In the genomic region with DNA sequence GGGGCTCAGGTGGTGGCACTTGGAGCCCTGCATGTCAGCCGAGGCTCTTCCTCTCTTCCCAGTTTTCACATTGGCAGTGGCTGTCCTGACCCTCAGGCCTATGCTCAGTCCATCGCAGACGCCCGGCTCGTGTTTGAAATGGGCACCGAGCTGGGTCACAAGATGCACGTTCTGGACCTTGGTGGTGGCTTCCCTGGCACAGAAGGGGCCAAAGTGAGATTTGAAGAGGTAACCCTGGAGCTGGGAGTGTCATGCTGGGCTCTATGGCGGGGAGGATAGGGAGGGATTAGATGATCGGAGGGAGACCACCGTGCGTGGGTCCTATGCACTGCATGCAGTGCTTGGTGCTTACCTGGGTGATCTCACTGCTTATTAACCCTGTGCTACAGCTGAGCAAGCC, we compare ENCODE assay signal across 19 cellular contexts.
"Had no signal": no experiment of that assay in that cellular context is flagged by ENCODE, and none has a peak within 500 bp of the region (broad histone marks: within the 10 kb centered on the region; RNA-seq: fewer than 3 reads in every experiment).

No MANE protein-coding gene starts in this region.

- H3K27ac ChIP-seq: adrenal gland, KMS-11, Peyer's patch had no signal

- H3K27me3 ChIP-seq: adrenal gland, MG63, Peyer's patch had no signal

- DNase-seq: activated B cell treated with CpG ODN at 0.5 μM for 24 hours; activated CD4-positive, alpha-beta T cell treated with anti-CD3 and anti-CD28 coated beads for 1 hour; activated gamma-delta T cell; activated naive CD4-positive, alpha-beta T cell treated with anti-CD3 and anti-CD28 coated beads, Interleukin-2, amount 50 U/mL, for 16 hours; activated naive CD8-positive, alpha-beta T cell treated with anti-CD3 and anti-CD28 coated beads, Interleukin-2, amount 10 ng/mL, durations not matched to agents 7 days and 5 days; activated T-cell treated with anti-CD3 and anti-CD28 coated beads for 4 hours; activated T-cell treated with anti-CD3 and anti-CD28 coated beads, Interleukin-2, amount 50 U/mL, for 48 hours; MV-4-11; NCI-H1417 treated with DMSO at 0.1 percent for 48 hours; NCI-H2029; NK-92 treated with Interleukin-12 subunit alpha and Interleukin-12 subunit beta, amount 100 ng/mL, for 24 hours; T-helper 2 cell had no signal

- H3K27me3 Mint-ChIP-seq: activated CD4-positive, alpha-beta T cell treated with anti-CD3 and anti-CD28 coated beads, Interleukin-2, amount 10 ng/mL, durations not matched to agents 24 days and 14 days; activated naive CD8-positive, alpha-beta T cell treated with anti-CD3 and anti-CD28 coated beads, Interleukin-2, amount 10 ng/mL, durations not matched to agents 7 days and 5 days; activated T-helper 17 cell treated with anti-CD3 and anti-CD28 coated beads, Interleukin-2, amount 50 U/mL, for 72 hours; IgD-negative memory B cell had no signal

- ATAC-seq: activated T-helper 17 cell treated with anti-CD3 and anti-CD28 coated beads, Interleukin-2, amount 50 U/mL, for 72 hours had no signal

- H3K4me1 ChIP-seq: Peyer's patch had no signal

- H3K9me3 Mint-ChIP-seq: activated B cell treated with CpG ODN at 0.5 μM for 24 hours; activated CD4-positive, alpha-beta T cell treated with anti-CD3 and anti-CD28 coated beads, Interleukin-2, amount 10 ng/mL, durations not matched to agents 24 days and 14 days; activated naive CD8-positive, alpha-beta T cell treated with anti-CD3 and anti-CD28 coated beads, Interleukin-2, amount 10 ng/mL, durations not matched to agents 7 days and 5 days; activated T-helper 17 cell treated with anti-CD3 and anti-CD28 coated beads, Interleukin-2, amount 50 U/mL, for 72 hours; IgD-negative memory B cell had no signal

- H3K4me3 Mint-ChIP-seq: activated B cell treated with CpG ODN at 0.5 μM for 24 hours; activated CD4-positive, alpha-beta T cell treated with anti-CD3 and anti-CD28 coated beads, Interleukin-2, amount 10 ng/mL, durations not matched to agents 24 days and 14 days; activated naive CD8-positive, alpha-beta T cell treated with anti-CD3 and anti-CD28 coated beads, Interleukin-2, amount 10 ng/mL, durations not matched to agents 7 days and 5 days; activated T-helper 17 cell treated with anti-CD3 and anti-CD28 coated beads, Interleukin-2, amount 50 U/mL, for 72 hours; IgD-negative memory B cell had no signal

- H3K27ac Mint-ChIP-seq: activated B cell treated with CpG ODN at 0.5 μM for 24 hours; activated CD4-positive, alpha-beta T cell treated with anti-CD3 and anti-CD28 coated beads, Interleukin-2, amount 10 ng/mL, durations not matched to agents 24 days and 14 days; activated T-helper 17 cell treated with anti-CD3 and anti-CD28 coated beads, Interleukin-2, amount 50 U/mL, for 72 hours had no signal

- H3K4me2 ChIP-seq: KMS-11 had no signal

- H3K36me3 ChIP-seq: adrenal gland, MG63, Peyer's patch had no signal

- H3K36me3 Mint-ChIP-seq: IgD-negative memory B cell had no signal

- H3K9me3 ChIP-seq: adrenal gland, MG63, Peyer's patch had no signal

- H3K9ac ChIP-seq: KMS-11 had no signal

- H3K4me3 ChIP-seq: adrenal gland, MG63, Peyer's patch had no signal
